In genomic region chr4:87007345-87008181, GRCh38 we compare ENCODE assay signal across 8 cellular contexts.
A peak's percentile ranks its signal among the peaks of the same experiment; 100 is the strongest.
DNase-seq lines count a peak whose midpoint lies in the region; ATAC-seq, FAIRE-seq and TF ChIP-seq lines count a peak whose summit lies in the region.

No MANE protein-coding gene starts in this region.

- in situ Hi-C loops in Caki2 (cut with HindIII; ENCODE audit: low pct_unique_long_range_greater_than_20kb, low sequenced_read_pairs) = no loop called here
- in situ Hi-C loops in K562 (cut with MboI) = loop anchor here (5.0 kb wide), 1 partner anchor 70 kb away; the partner anchor contains the start of gene AFF1

- H3K27me3 ChIP-seq in SU-DHL-6 (ENCODE audit: low read length) (no peaks in the 10 kb centered on the region), K562 (ENCODE audit: control insufficient read depth in 2 of 2, insufficient read depth in 2 of 2, low read length in 2 of 2) (no peaks in the 10 kb centered on the region), iPS-18a (ENCODE audit: control insufficient read depth, insufficient read depth, low read length) (peaks cover 16% of the 10 kb centered on the region)

- TF ChIP-seq CTCF in LNCaP clone FGC (IDR thresholded peaks at IDR 0.05; ENCODE audit: control insufficient read depth, extremely low read depth, insufficient read depth) (no peak), SU-DHL-6 (IDR thresholded peaks at IDR 0.05; ENCODE audit: insufficient read depth, low read length, poor library complexity, severe bottlenecking) (no peak), K562 (IDR thresholded peaks at IDR 0.05 in 2 of 3, conservative IDR thresholded peaks at IDR 0.05 in 1 of 3; ENCODE audit: insufficient read depth in 2 of 3, low read depth in 1 of 3, low read length in 3 of 3) (no peak)

- peak overlapping the region; percentile 90 for H3K4me2 ChIP-seq in SU-DHL-6 (ENCODE audit: low read depth, low read length, poor library complexity, severe bottlenecking)
- peak overlapping the region; percentile 92 for H3K4me2 ChIP-seq in K562 (ENCODE audit: insufficient read depth, low read length)

- H3K27ac ChIP-seq in SU-DHL-6 (ENCODE audit: low read depth, low read length) (no peak overlapping the region), K562 (ENCODE audit: extremely low read depth, low read depth, low read length) (peak overlapping the region; percentile 97), iPS-18a (ENCODE audit: low read length) (no peak overlapping the region)

- BruUV-seq in K562 (replicated peaks; lab: Mats Ljungman, UMichigan) = TSS peak; percentile 53

- no peak for TF ChIP-seq EP300 in K562 (IDR thresholded peaks at IDR 0.05; ENCODE audit: low read length)

- CTCF ChIA-PET in K562 (lab: Yijun Ruan, JAX; ENCODE audit: low intra/inter-chr PET ratio) = no interaction called here

- TF ChIP-seq POLR2A in K562 (conservative IDR thresholded peaks at IDR 0.05) = no peak

- H3K79me2 ChIP-seq in SU-DHL-6 (ENCODE audit: insufficient read depth, low read length) (no peaks in the 10 kb centered on the region), K562 (ENCODE audit: control insufficient read depth, insufficient read depth, low read length) (peaks cover 71% of the 10 kb centered on the region)

- no peaks in the 10 kb centered on the region for H3K9me2 ChIP-seq in SU-DHL-6 (replicated peaks; ENCODE audit: insufficient read depth, low read length)

- H3K4me3 ChIP-seq in LNCaP clone FGC (ENCODE audit: low read depth, low read length) = peak overlapping the region; percentile 91
- H3K4me3 ChIP-seq in SU-DHL-6 (ENCODE audit: insufficient read depth, low read length, poor library complexity, severe bottlenecking) = peak overlapping the region; percentile 79
- peak overlapping the region; percentile 79 for H3K4me3 ChIP-seq in K562
- H3K4me3 ChIP-seq in iPS-18a (ENCODE audit: low read length) = peak overlapping the region; percentile 75
- H3K4me3 ChIP-seq in skeletal muscle cell (ENCODE audit: low read depth, low read length) = peak overlapping the region; percentile 85

- WGBS in K562 (ENCODE audit: insufficient coverage, low coverage, missing lambda C conversion rate) = under 1% methylated on average over 32 of the region's 33 CpGs

- no peak for TF ChIP-seq RAD21 in K562 (CRISPR knock-in tag; conservative IDR thresholded peaks at IDR 0.05 in 1 of 2, IDR thresholded peaks at IDR 0.05 in 1 of 2)

- peak overlapping the region; percentile 66 for H3K9ac ChIP-seq in SU-DHL-6 (ENCODE audit: low read length)
- H3K9ac ChIP-seq in K562 (ENCODE audit: insufficient read depth in 1 of 2, low read depth in 2 of 2, low read length in 2 of 2) = peak overlapping the region; percentile 96
- H3K9ac ChIP-seq in iPS-18a (ENCODE audit: low read length) = peak overlapping the region; percentile 60

- intact Hi-C loops in K562 (cut with micrococcal nuclease) = loop anchor here (2.0 kb wide), 4 partner anchors 47 to 85 kb away; partner anchors contain the start of gene AFF1

- FAIRE-seq in K562 (lab: Jason Lieb, UNC) = peak; percentile 55

- H3K9me3 ChIP-seq in SU-DHL-6 (ENCODE audit: insufficient read depth, low read length) (no peaks in the 10 kb centered on the region), K562 (replicated peaks; ENCODE audit: control insufficient read depth, insufficient read depth, low read depth, low read length) (no peaks in the 10 kb centered on the region), iPS-18a (ENCODE audit: control insufficient read depth, low read depth, low read length) (no peaks in the 10 kb centered on the region)

- peak; percentile 54 for ATAC-seq in K562
- ATAC-seq in GM21576 (IDR thresholded peaks at IDR 0.05; ENCODE audit: unreplicated experiment) = no peak

- no peaks in the 10 kb centered on the region for H3F3A ChIP-seq in SU-DHL-6 (ENCODE audit: insufficient read depth)

- H3K9me1 ChIP-seq in K562 (ENCODE audit: control insufficient read depth, insufficient read depth, low read length) = no peaks in the 10 kb centered on the region

- H3K4me1 ChIP-seq in K562 (replicated peaks in 1 of 2; ENCODE audit: control insufficient read depth in 2 of 2, insufficient read depth in 2 of 2, low read length in 2 of 2) (peaks cover 9 to 41% of the 10 kb centered on the region in 2 experiments), iPS-18a (ENCODE audit: control insufficient read depth, low read depth, low read length) (peaks cover 64% of the 10 kb centered on the region)

- H3K36me3 ChIP-seq in SU-DHL-6 (ENCODE audit: low read length) (no peaks in the 10 kb centered on the region), K562 (ENCODE audit: control insufficient read depth, insufficient read depth, low read length) (no peaks in the 10 kb centered on the region), iPS-18a (ENCODE audit: control insufficient read depth, low read depth, low read length) (no peaks in the 10 kb centered on the region)

- peak; percentile 47 for DNase-seq in Caki2 (ENCODE audit: low read depth)
- DNase-seq in LNCaP clone FGC (ENCODE audit: low read depth) = no peak
- peak in 3 of 4 experiments; percentile 56 to 84 (median 68) for DNase-seq in K562 (ENCODE audit: extremely low read depth in 1 of 4, low spot score in 3 of 4)
- DNase-seq in skeletal muscle cell (ENCODE audit: low read depth) = no peak
- DNase-seq in HuH-7 (ENCODE audit: low spot score) = no peak

- H4K20me1 ChIP-seq in SU-DHL-6 (ENCODE audit: low read depth, low read length) = no peaks in the 10 kb centered on the region
- no peaks in the 10 kb centered on the region; the same call in 1 of the 2 replicates for H4K20me1 ChIP-seq in K562 (replicated peaks; ENCODE audit: control insufficient read depth, insufficient read depth, low read length)

- peak overlapping the region; percentile 86 for H2AFZ ChIP-seq in SU-DHL-6 (ENCODE audit: low read depth, low read length, severe bottlenecking)
- peak overlapping the region; percentile 93 for H2AFZ ChIP-seq in K562 (ENCODE audit: low read depth, low read length)

- POLR2A ChIA-PET in K562 (lab: Yijun Ruan, JAX) = interaction anchor here (0.6 to 3.8 kb wide), 16 partner anchors 9 to 205 kb away, joined by 3 to 36 read pairs (median 6); partner anchors contain the start of gene AFF1

TF ChIP-seq in K562, 482 proteins besides CTCF, POLR2A, EP300 and RAD21 (continues in another document):
- TF ChIP-seq HDAC2 (IDR thresholded peaks at IDR 0.05) = peak; percentile 67; the same call in 1 of the 2 replicates
- TF ChIP-seq NR2F6 (CRISPR knock-in tag; IDR thresholded peaks at IDR 0.05) = no peak
- TF ChIP-seq ZNF511 (CRISPR knock-in tag; IDR thresholded peaks at IDR 0.05) = peak; percentile 5; the same call in 1 of the 2 replicates
- TF ChIP-seq ZNF263 (CRISPR knock-in tag; IDR thresholded peaks at IDR 0.05; ENCODE audit: borderline replicate concordance) = no peak
- no peak for TF ChIP-seq GMEB1 (CRISPR knock-in tag; IDR thresholded peaks at IDR 0.05)
- no peak for TF ChIP-seq MTA2 (IDR thresholded peaks at IDR 0.05; ENCODE audit: low read depth)
- peak; percentile 99 for TF ChIP-seq MAFG (tag; conservative IDR thresholded peaks at IDR 0.05)
- peak; percentile 92 for TF ChIP-seq EGR1 (conservative IDR thresholded peaks at IDR 0.05)
- peak; percentile 66 for TF ChIP-seq NFIC (IDR thresholded peaks at IDR 0.05)
- TF ChIP-seq ARNT (IDR thresholded peaks at IDR 0.05) = 0 out of 4 replicates have a peak, but pooled peaks of 1 of the 2 experiments have one; percentile 21
- TF ChIP-seq NRF1 (conservative IDR thresholded peaks at IDR 0.05 in 1 of 2, IDR thresholded peaks at IDR 0.05 in 1 of 2) = peak; percentile 52 to 69; a peak in 3 of 4 replicates
- TF ChIP-seq RBM17 (IDR thresholded peaks at IDR 0.05; ENCODE audit: borderline replicate concordance, low read depth, low read length) = no peak
- TF ChIP-seq THRB (CRISPR knock-in tag; conservative IDR thresholded peaks at IDR 0.05) = no peak
- no peak for TF ChIP-seq SAFB2 (IDR thresholded peaks at IDR 0.05; ENCODE audit: borderline replicate concordance, low read depth, low read length, severe bottlenecking)
- TF ChIP-seq ETV1 (tag; conservative IDR thresholded peaks at IDR 0.05; ENCODE audit: low read depth) = peak; percentile 78
- peak in 1 of 2 experiments; percentile 62; a peak in 2 of 4 replicates for TF ChIP-seq KDM1A (IDR thresholded peaks at IDR 0.05)
- TF ChIP-seq FIP1L1 (IDR thresholded peaks at IDR 0.05; ENCODE audit: low read depth, low read length, poor library complexity, severe bottlenecking) = peak; percentile 7
- peak; percentile 82 for TF ChIP-seq EP400 (IDR thresholded peaks at IDR 0.05)

Comparison
In these comparisons a context has a peak if more than half of its experiments do, and no peak if none do; other contexts are left out.
1. DNase-seq: peak in Caki2 (single experiment) and K562 (3 of 4); none in LNCaP clone FGC (single experiment), skeletal muscle cell (single experiment) and HuH-7 (single experiment).
2. Peak in every context shown above with its lines, with median percentiles within 50 percentile points of each other: H3K4me3 ChIP-seq and H3K9ac ChIP-seq.